8 cellular contexts compared by ENCODE assay signal in genomic region chr1:160204526-160205241, GRCh38. TPM values are rescaled to one million over a fixed set of nuclear protein-coding genes. Genes with fewer than 3 reads are reported as not detected.
DNase-seq lines count a peak whose midpoint lies in the region; ATAC-seq, FAIRE-seq and TF ChIP-seq lines count a peak whose summit lies in the region.

No MANE protein-coding gene starts in this region.

- FAIRE-seq in keratinocyte (lab: Jason Lieb, UNC): no peak

- dilution Hi-C loops in keratinocyte (cut with MboI; ENCODE audit: extremely low pct_ligation_motif_present, low sequenced_read_pairs): no loop called here

- H3K4me3 ChIP-seq in keratinocyte (ENCODE audit: control insufficient read depth in 2 of 3, extremely low read depth in 1 of 3, insufficient read depth in 2 of 3, low read depth in 1 of 3, low read length in 3 of 3) (peak overlapping the region in 2 of 3 experiments; percentile 22 to 31), suprapubic skin (peak overlapping the region; percentile 87)

- H3K9me1 ChIP-seq in keratinocyte (ENCODE audit: control insufficient read depth, extremely low read depth, insufficient read depth, low read length): no peaks in the 10 kb centered on the region

- H3K4me3 Mint-ChIP-seq in Calu3 (ENCODE audit: low read depth, unreplicated experiment): peak overlapping the region; percentile 80
- peak overlapping the region; percentile 84 for H3K4me3 Mint-ChIP-seq in activated CD8-positive, alpha-beta T cell treated with anti-CD3 and anti-CD28 coated beads, Interleukin-2, amount 10 ng/mL, durations not matched to agents 7 days and 5 days

- TF ChIP-seq POLR2A in suprapubic skin (IDR thresholded peaks at IDR 0.05): no peak

- peak overlapping the region; percentile 33 for H3K9ac ChIP-seq in keratinocyte (ENCODE audit: control insufficient read depth, extremely low read depth, insufficient read depth, low read length)

- TSS peak; percentile 25 for BruUV-seq in Calu3 (replicated peaks; lab: Mats Ljungman, UMichigan)

- H3K79me2 ChIP-seq in keratinocyte (ENCODE audit: control insufficient read depth, insufficient read depth, low read length): peaks cover 40% of the 10 kb centered on the region

- DNase-seq in Calu3 (no peak), keratinocyte (ENCODE audit: low read depth, low spot score) (no peak), suprapubic skin (ENCODE audit: low spot score in 2 of 2) (no peak), NCI-H446 (lab: John Stamatoyannopoulos, UW) (no peak), NCI-H2107 treated with DMSO at 0.1 percent for 48 hours (lab: John Stamatoyannopoulos, UW; ENCODE audit: unreplicated experiment) (no peak)
- DNase-seq in activated CD8-positive, alpha-beta T cell treated with anti-CD3 and anti-CD28 coated beads, Interleukin-2, amount 10 ng/mL, durations not matched to agents 7 days and 5 days: no peak

- no peak for TF ChIP-seq EP300 in suprapubic skin (IDR thresholded peaks at IDR 0.05)

- H2AFZ ChIP-seq in keratinocyte (ENCODE audit: control insufficient read depth, low read length): peak overlapping the region; percentile 61

- peaks cover 56% of the 10 kb centered on the region for H3K36me3 Mint-ChIP-seq in Calu3 (ENCODE audit: insufficient read depth, unreplicated experiment)
- H3K36me3 Mint-ChIP-seq in activated CD8-positive, alpha-beta T cell treated with anti-CD3 and anti-CD28 coated beads, Interleukin-2, amount 10 ng/mL, durations not matched to agents 7 days and 5 days (ENCODE audit: low read depth): peaks cover 11% of the 10 kb centered on the region

- intact Hi-C loops in Calu3 (cut with micrococcal nuclease; ENCODE audit: unreplicated experiment): no loop called here

- peaks cover 4% of the 10 kb centered on the region for H4K20me1 ChIP-seq in keratinocyte (ENCODE audit: control insufficient read depth, extremely low read depth, insufficient read depth, low read length)

- no peaks in the 10 kb centered on the region for H3K27me3 ChIP-seq in keratinocyte (ENCODE audit: control insufficient read depth, extremely low read depth, insufficient read depth, low read length)
- no peaks in the 10 kb centered on the region for H3K27me3 ChIP-seq in suprapubic skin

- H3K27ac ChIP-seq in keratinocyte (ENCODE audit: control insufficient read depth, insufficient read depth, low read length): peak overlapping the region; percentile 42
- H3K27ac ChIP-seq in suprapubic skin: peak overlapping the region; percentile 96

- peak overlapping the region; percentile 67 for H3K27ac Mint-ChIP-seq in Calu3 (ENCODE audit: unreplicated experiment)
- peak overlapping the region; percentile 86 for H3K27ac Mint-ChIP-seq in activated CD8-positive, alpha-beta T cell treated with anti-CD3 and anti-CD28 coated beads, Interleukin-2, amount 10 ng/mL, durations not matched to agents 7 days and 5 days

- no peaks in the 10 kb centered on the region for H3K9me3 ChIP-seq in keratinocyte (ENCODE audit: control insufficient read depth, low read depth, low read length)
- H3K9me3 ChIP-seq in suprapubic skin: no peaks in the 10 kb centered on the region

- H3K4me2 ChIP-seq in keratinocyte (ENCODE audit: control insufficient read depth, extremely low read depth, insufficient read depth, low read depth, low read length): peak overlapping the region; percentile 72

- H3K4me1 Mint-ChIP-seq in Calu3 (ENCODE audit: low read depth, unreplicated experiment): peaks cover 36% of the 10 kb centered on the region
- peaks cover 25% of the 10 kb centered on the region for H3K4me1 Mint-ChIP-seq in activated CD8-positive, alpha-beta T cell treated with anti-CD3 and anti-CD28 coated beads, Interleukin-2, amount 10 ng/mL, durations not matched to agents 7 days and 5 days (ENCODE audit: low read depth)

- ATAC-seq in GM19372 (IDR thresholded peaks at IDR 0.05; ENCODE audit: low read depth, unreplicated experiment): peak; percentile 52
- ATAC-seq in HG03442 (IDR thresholded peaks at IDR 0.05; ENCODE audit: unreplicated experiment): peak; percentile 64
- ATAC-seq in activated CD8-positive, alpha-beta T cell treated with anti-CD3 and anti-CD28 coated beads, Interleukin-2, amount 10 ng/mL, durations not matched to agents 7 days and 5 days: peak; percentile 23

- WGBS in suprapubic skin: 20% methylated on average over 7 of the region's 7 CpGs

- peaks cover 10% of the 10 kb centered on the region for H3K27me3 Mint-ChIP-seq in Calu3 (ENCODE audit: unreplicated experiment)
- H3K27me3 Mint-ChIP-seq in activated CD8-positive, alpha-beta T cell treated with anti-CD3 and anti-CD28 coated beads, Interleukin-2, amount 10 ng/mL, durations not matched to agents 7 days and 5 days (ENCODE audit: low read depth): peaks cover 2% of the 10 kb centered on the region

- POLR2A ChIA-PET in activated CD8-positive, alpha-beta T cell treated with anti-CD3 and anti-CD28 coated beads, Interleukin-2, amount 10 ng/mL, durations not matched to agents 7 days and 5 days (lab: Charles Lee): no interaction called here

- no peak for TF ChIP-seq CTCF in Calu3 (IDR thresholded peaks at IDR 0.05; ENCODE audit: unreplicated experiment)
- TF ChIP-seq CTCF in keratinocyte (optimal IDR thresholded peaks at IDR 0.05 in 1 of 3, IDR thresholded peaks at IDR 0.05 in 1 of 3, conservative IDR thresholded peaks at IDR 0.05 in 1 of 3; ENCODE audit: extremely low read depth in 1 of 3, insufficient read depth in 2 of 3, low read length in 3 of 3): no peak
- no peak for TF ChIP-seq CTCF in suprapubic skin (IDR thresholded peaks at IDR 0.05)

- CTCF ChIA-PET in Calu3 (lab: Charles Lee): interaction anchor here (2.0 kb wide), 1 partner anchor 12 kb away, joined by 14 read pairs; no protein-coding TSS in a partner anchor
- CTCF ChIA-PET in activated CD8-positive, alpha-beta T cell treated with anti-CD3 and anti-CD28 coated beads, Interleukin-2, amount 10 ng/mL, durations not matched to agents 7 days and 5 days (lab: Charles Lee): interaction anchor here (0.7 to 7.0 kb wide), 6 partner anchors 14 to 174 kb away, joined by 3 to 52 read pairs (median 8); partner anchors contain the start of gene CASQ1

- H3K36me3 ChIP-seq in keratinocyte (ENCODE audit: control insufficient read depth in 2 of 2, extremely low read depth in 1 of 2, insufficient read depth in 2 of 2, low read length in 2 of 2) (peaks cover 22 to 23% of the 10 kb centered on the region in 2 experiments), suprapubic skin (peaks cover 10% of the 10 kb centered on the region)

- H3K4me1 ChIP-seq in keratinocyte (ENCODE audit: control insufficient read depth, extremely low read depth, insufficient read depth, low read length): peaks cover 21% of the 10 kb centered on the region
- peaks cover 47% of the 10 kb centered on the region for H3K4me1 ChIP-seq in suprapubic skin

- H3K9me3 Mint-ChIP-seq in Calu3 (ENCODE audit: low read depth, unreplicated experiment): no peaks in the 10 kb centered on the region
- H3K9me3 Mint-ChIP-seq in activated CD8-positive, alpha-beta T cell treated with anti-CD3 and anti-CD28 coated beads, Interleukin-2, amount 10 ng/mL, durations not matched to agents 7 days and 5 days (ENCODE audit: insufficient read depth): no peaks in the 10 kb centered on the region

RNA-seq across cellular contexts. Expression of gene PEA15, which starts 0.5 kb away (rescaled TPM):
- total RNA-seq in Calu3 (2022) (128 and 153 TPM in 2 replicates), suprapubic skin (10 to 100 TPM; 51.0 to 82.6 (median 61.5) TPM)
- 10 to 100 TPM; 27.3 to 35.2 TPM for total RNA-seq in activated CD8-positive, alpha-beta T cell treated with anti-CD3 and anti-CD28 coated beads, Interleukin-2, amount 10 ng/mL, durations not matched to agents 7 days and 5 days
- 367 to 495 TPM (median 484 TPM) in 3 replicates for polyA plus RNA-seq in keratinocyte
- polyA plus RNA-seq in keratinocyte (2011; ENCODE audit: low read depth): 90.8 TPM
- polyA plus RNA-seq in keratinocyte (2011; cell fraction: cytosol; rRNA removed): 623 and 722 TPM in 2 replicates
- 225 and 245 TPM in 2 replicates for polyA plus RNA-seq in keratinocyte (2011; cell fraction: nucleus; rRNA removed)
- polyA plus RNA-seq in keratinocyte (2012; ENCODE audit: low replicate concordance): 224 and 276 TPM in 2 replicates
- polyA minus RNA-seq in keratinocyte: 189 to 259 TPM (median 255 TPM) in 3 replicates
- 122 TPM for polyA minus RNA-seq in keratinocyte (2011; cell fraction: cytosol; rRNA and poly(A)+ RNA removed)
- polyA minus RNA-seq in keratinocyte (2011; cell fraction: nucleus; rRNA and poly(A)+ RNA removed): 38.1 and 62.9 TPM in 2 replicates

RNA-seq across cellular contexts. Expression of gene CASQ1, which starts 14.3 kb away (rescaled TPM):
- not detected in 2 replicates for total RNA-seq in Calu3 (2022)
- total RNA-seq in activated CD8-positive, alpha-beta T cell treated with anti-CD3 and anti-CD28 coated beads, Interleukin-2, amount 10 ng/mL, durations not matched to agents 7 days and 5 days: not detected
- not detected in 3 replicates for polyA plus RNA-seq in keratinocyte
- polyA plus RNA-seq in keratinocyte (2011; ENCODE audit: low read depth): not detected
- not detected in 2 replicates for polyA plus RNA-seq in keratinocyte (2011; cell fraction: cytosol; rRNA removed)
- polyA plus RNA-seq in keratinocyte (2011; cell fraction: nucleus; rRNA removed): not detected in 2 replicates
- polyA plus RNA-seq in keratinocyte (2012; ENCODE audit: low replicate concordance): not detected in 2 replicates
- not detected in 3 replicates for polyA minus RNA-seq in keratinocyte
- polyA minus RNA-seq in keratinocyte (2011; cell fraction: cytosol; rRNA and poly(A)+ RNA removed): not detected
- polyA minus RNA-seq in keratinocyte (2011; cell fraction: nucleus; rRNA and poly(A)+ RNA removed): not detected in 2 replicates
- not detected for total RNA-seq in suprapubic skin

RNA-seq across cellular contexts. Expression of gene ATP1A4, which starts 53.3 kb away (rescaled TPM):
- not detected in 2 replicates for total RNA-seq in Calu3 (2022)
- total RNA-seq in activated CD8-positive, alpha-beta T cell treated with anti-CD3 and anti-CD28 coated beads, Interleukin-2, amount 10 ng/mL, durations not matched to agents 7 days and 5 days: not detected
- not detected in 3 replicates for polyA plus RNA-seq in keratinocyte
- not detected for polyA plus RNA-seq in keratinocyte (2011; ENCODE audit: low read depth)
- not detected in 2 replicates for polyA plus RNA-seq in keratinocyte (2011; cell fraction: cytosol; rRNA removed)
- not detected in 2 replicates for polyA plus RNA-seq in keratinocyte (2011; cell fraction: nucleus; rRNA removed)
- not detected in 2 replicates for polyA plus RNA-seq in keratinocyte (2012; ENCODE audit: low replicate concordance)
- polyA minus RNA-seq in keratinocyte: not detected in 3 replicates
- polyA minus RNA-seq in keratinocyte (2011; cell fraction: cytosol; rRNA and poly(A)+ RNA removed): not detected
- not detected in 2 replicates for polyA minus RNA-seq in keratinocyte (2011; cell fraction: nucleus; rRNA and poly(A)+ RNA removed)
- not detected for total RNA-seq in suprapubic skin

RNA-seq across cellular contexts. Expression of gene DCAF8, which starts 57.7 kb away (rescaled TPM):
- 119 and 126 TPM in 2 replicates for total RNA-seq in Calu3 (2022)
- total RNA-seq in activated CD8-positive, alpha-beta T cell treated with anti-CD3 and anti-CD28 coated beads, Interleukin-2, amount 10 ng/mL, durations not matched to agents 7 days and 5 days: 10 to 100 TPM; 81.9 to 85.9 TPM
- 59.5 to 83.1 TPM (median 81.2 TPM) in 3 replicates for polyA plus RNA-seq in keratinocyte
- 84.1 TPM for polyA plus RNA-seq in keratinocyte (2011; ENCODE audit: low read depth)
- 30.7 and 30.8 TPM in 2 replicates for polyA plus RNA-seq in keratinocyte (2011; cell fraction: cytosol; rRNA removed)
- polyA plus RNA-seq in keratinocyte (2011; cell fraction: nucleus; rRNA removed): 297 and 298 TPM in 2 replicates
- 47.6 and 69.9 TPM in 2 replicates for polyA plus RNA-seq in keratinocyte (2012; ENCODE audit: low replicate concordance)
- polyA minus RNA-seq in keratinocyte: 69.9 to 74.0 TPM (median 71.2 TPM) in 3 replicates
- polyA minus RNA-seq in keratinocyte (2011; cell fraction: cytosol; rRNA and poly(A)+ RNA removed): 31.5 TPM
- 62.9 and 119 TPM in 2 replicates for polyA minus RNA-seq in keratinocyte (2011; cell fraction: nucleus; rRNA and poly(A)+ RNA removed)
- total RNA-seq in suprapubic skin: 100 to 1,000 TPM in 3 of 4 donors, 10 to 100 TPM in 1; 98.3 to 402 (median 125) TPM
